12 cellular contexts compared by ENCODE assay signal in genomic region chr10:107546239-107546638, GRCh38.
A peak's percentile ranks its signal among the peaks of the same experiment; 100 is the strongest.
DNase-seq lines count a peak whose midpoint lies in the region; ATAC-seq and TF ChIP-seq lines count a peak whose summit lies in the region.
"Had no signal": no experiment of that assay in that cellular context is flagged by ENCODE, and none has a peak within 500 bp of the region (broad histone marks: within the 10 kb centered on the region; RNA-seq: fewer than 3 reads in every experiment).

No MANE protein-coding gene starts in this region.

- DNase-seq in 8988T (peak; percentile 20), HCEC 1CT (peak; percentile 93), SJCRH30 (peak; percentile 49 to 75), fibroblast of villous mesenchyme (ENCODE audit: low read depth) (peak; percentile 69), CD1c-positive myeloid dendritic cell (ENCODE audit: extremely low spot score) (no peak), DMS 273 treated with DMSO at 0.1 percent for 48 hours (lab: John Stamatoyannopoulos, UW) (no peak), NCI-H1436 treated with DMSO at 0.1 percent for 48 hours (lab: John Stamatoyannopoulos, UW) (no peak)
- DNase-seq: activated CD4-positive, alpha-beta T cell treated with anti-CD3 and anti-CD28 coated beads, Interleukin-2, amount 50 U/mL, for 48 hours; cerebellar nuclear complex; stimulated activated CD8-positive, alpha-beta memory T cell treated with anti-CD3 and anti-CD28 coated beads, Interleukin-4, amount 100 ng/mL, for 48 hours had no signal

- TF ChIP-seq CTCF in fibroblast of villous mesenchyme (IDR thresholded peaks at IDR 0.05; ENCODE audit: insufficient read depth, low read depth, low read length), result no peak

- H3K9me3 ChIP-seq in SJCRH30 (replicated peaks), result peaks cover 3% of the 10 kb centered on the region; the same call in 1 of the 2 replicates

- H3K4me1 ChIP-seq in SJCRH30, result peaks cover 39% of the 10 kb centered on the region
- H3K4me1 ChIP-seq: esophagus muscularis mucosa had no signal

- peak overlapping the region; percentile 92 for H3K27ac ChIP-seq in SJCRH30
- H3K27ac ChIP-seq: esophagus muscularis mucosa had no signal

- H3K27me3 ChIP-seq in SJCRH30, result no peaks in the 10 kb centered on the region

- no peak overlapping the region for H3K4me3 ChIP-seq in SJCRH30
- H3K4me3 ChIP-seq in fibroblast of villous mesenchyme (ENCODE audit: low read depth, low read length), result no peak overlapping the region
- H3K4me3 ChIP-seq: esophagus muscularis mucosa had no signal

- no peak for ATAC-seq in GM19324 (IDR thresholded peaks at IDR 0.05; ENCODE audit: low FRiP score, unreplicated experiment)

- H3K36me3 ChIP-seq in SJCRH30, result no peaks in the 10 kb centered on the region
- H3K36me3 ChIP-seq: esophagus muscularis mucosa had no signal

Comparison
In these comparisons a context has a peak if more than half of its experiments do, and no peak if none do; other contexts are left out.
1. DNase-seq: peak in 8988T (single experiment), HCEC 1CT (single experiment), SJCRH30 (2 of 2) and fibroblast of villous mesenchyme (single experiment); none in CD1c-positive myeloid dendritic cell (single experiment), DMS 273 treated with DMSO at 0.1 percent for 48 hours (single experiment) and NCI-H1436 treated with DMSO at 0.1 percent for 48 hours (single experiment).